25 cellular contexts compared by ENCODE assay signal in the genomic region with DNA sequence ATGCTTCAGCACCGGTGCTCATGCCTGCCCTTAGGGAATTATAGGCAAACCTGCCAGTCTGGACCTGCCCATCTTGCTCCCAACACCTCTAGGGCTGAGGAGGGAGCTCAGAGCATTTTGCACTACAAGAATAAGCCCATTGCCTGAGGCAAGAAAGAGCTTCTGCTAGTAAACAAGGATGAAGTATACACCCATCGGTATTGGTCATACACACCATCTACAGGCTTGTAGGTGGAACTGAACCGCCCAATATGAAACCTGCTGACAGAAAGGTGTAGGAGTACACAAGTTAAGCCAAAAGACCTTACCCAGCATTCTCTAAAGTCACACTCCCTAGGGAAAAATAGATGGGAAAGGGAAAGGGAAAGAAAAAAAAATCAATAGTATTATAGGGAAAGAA.
DNase-seq lines count a peak whose midpoint lies in the region; ATAC-seq and TF ChIP-seq lines count a peak whose summit lies in the region.
"Had no signal": no experiment of that assay in that cellular context is flagged by ENCODE, and none has a peak within 500 bp of the region (broad histone marks: within the 10 kb centered on the region; RNA-seq: fewer than 3 reads in every experiment).

No MANE protein-coding gene starts in this region.

- CTCF ChIA-PET in CD4-positive, alpha-beta T cell (lab: Charles Lee), result no interaction called here

- H3K27ac ChIP-seq in OCI-LY1 (ENCODE audit: low read depth, low read length, poor library complexity, severe bottlenecking), result no peak overlapping the region
- H3K27ac ChIP-seq in CD4-positive, alpha-beta T cell (ENCODE audit: low read depth, low read length), result no peak overlapping the region
- H3K27ac ChIP-seq: 22Rv1; BLaER1 treated with 17β-estradiol and CSF1 and Interleukin-3, amounts not matched to agents 10 nM and 100 nM; KMS-11 had no signal

- H4K20me1 ChIP-seq in OCI-LY1 (ENCODE audit: insufficient read depth, low read length), result no peaks in the 10 kb centered on the region
- H4K20me1 ChIP-seq: BLaER1 treated with 17β-estradiol and CSF1 and Interleukin-3, amounts not matched to agents 10 nM and 100 nM had no signal

- ATAC-seq in GM18867 (IDR thresholded peaks at IDR 0.05; ENCODE audit: unreplicated experiment) (peak; percentile 46), HG02885 (IDR thresholded peaks at IDR 0.05; ENCODE audit: poor library complexity, unreplicated experiment) (no peak)
- no peak for ATAC-seq in CD4-positive, alpha-beta T cell (ENCODE audit: poor library complexity)
- ATAC-seq: T-helper 17 cell had no signal

- H3K9me3 Mint-ChIP-seq in CD4-positive, alpha-beta T cell, result peaks cover 3% of the 10 kb centered on the region

- no peaks in the 10 kb centered on the region for H3K9me3 ChIP-seq in OCI-LY1 (ENCODE audit: low read length)
- H3K9me3 ChIP-seq in CD4-positive, alpha-beta T cell (ENCODE audit: control insufficient read depth, low read length), result no peaks in the 10 kb centered on the region
- H3K9me3 ChIP-seq: BLaER1 treated with 17β-estradiol and CSF1 and Interleukin-3, amounts not matched to agents 10 nM and 100 nM; MG63 had no signal

- no peaks in the 10 kb centered on the region for H3K27me3 ChIP-seq in OCI-LY1 (ENCODE audit: insufficient read depth, low read length)
- no peaks in the 10 kb centered on the region for H3K27me3 ChIP-seq in CD4-positive, alpha-beta T cell (ENCODE audit: control insufficient read depth, insufficient read depth, low read length)
- H3K27me3 ChIP-seq: BLaER1 treated with 17β-estradiol and CSF1 and Interleukin-3, amounts not matched to agents 10 nM and 100 nM; MG63 had no signal

- H3K27ac Mint-ChIP-seq in CD4-positive, alpha-beta T cell, result no peak overlapping the region
- H3K27ac Mint-ChIP-seq: CD8-positive, alpha-beta memory T cell; T-helper 17 cell had no signal

- DNase-seq in DMS53 (lab: John Stamatoyannopoulos, UW) (peak; percentile 21), DMS53 treated with DMSO at 0.1 percent for 48 hours (lab: John Stamatoyannopoulos, UW; ENCODE audit: unreplicated experiment) (no peak), islet precursor cell (peak; percentile 35), SHP77 (lab: John Stamatoyannopoulos, UW) (no peak)
- no peak for DNase-seq in CD4-positive, alpha-beta T cell
- DNase-seq: ACHN; Calu3; CD8-positive, alpha-beta memory T cell; EL; IMR-90; MG63; NCI-H1048; NCI-H1436 treated with DMSO at 0.1 percent for 48 hours; NCI-H446 treated with DMSO at 0.1 percent for 48 hours; NCI-H526 treated with DMSO at 0.1 percent for 48 hours; OCI-M1; Right ventricle myocardium superior; SW 1271; T-helper 17 cell had no signal

- no peaks in the 10 kb centered on the region for H3K4me1 ChIP-seq in OCI-LY1 (ENCODE audit: insufficient read depth, low read length, severe bottlenecking)

- no peak overlapping the region for H3K4me2 ChIP-seq in OCI-LY1 (ENCODE audit: low read length)
- H3K4me2 ChIP-seq: BLaER1 treated with 17β-estradiol and CSF1 and Interleukin-3, amounts not matched to agents 10 nM and 100 nM; KMS-11 had no signal

- no peaks in the 10 kb centered on the region for H3K4me1 Mint-ChIP-seq in CD4-positive, alpha-beta T cell (ENCODE audit: low read depth)
- H3K4me1 Mint-ChIP-seq: CD8-positive, alpha-beta memory T cell; T-helper 17 cell had no signal

- no peak overlapping the region for H2AFZ ChIP-seq in OCI-LY1 (ENCODE audit: low read length)

- peak; percentile 8; the same call in 1 of the 2 replicates for TF ChIP-seq CTCF in OCI-LY1 (IDR thresholded peaks at IDR 0.05; ENCODE audit: low read length)
- TF ChIP-seq CTCF in CD4-positive, alpha-beta T cell (IDR thresholded peaks at IDR 0.05), result no peak

- no peaks in the 10 kb centered on the region for H3F3A ChIP-seq in OCI-LY1 (ENCODE audit: insufficient read depth, low read length)

- H3K36me3 Mint-ChIP-seq in CD4-positive, alpha-beta T cell (ENCODE audit: low read depth), result no peaks in the 10 kb centered on the region
- H3K36me3 Mint-ChIP-seq: CD8-positive, alpha-beta memory T cell had no signal

- no peaks in the 10 kb centered on the region for H3K79me2 ChIP-seq in OCI-LY1 (ENCODE audit: insufficient read depth, low read length)

- no peaks in the 10 kb centered on the region for H3K9me2 ChIP-seq in OCI-LY1 (ENCODE audit: low read depth, low read length)

- no peaks in the 10 kb centered on the region for H3K36me3 ChIP-seq in OCI-LY1 (ENCODE audit: insufficient read depth, low read length)
- H3K36me3 ChIP-seq: BLaER1 treated with 17β-estradiol and CSF1 and Interleukin-3, amounts not matched to agents 10 nM and 100 nM; MG63 had no signal

- H3K9ac ChIP-seq in OCI-LY1 (ENCODE audit: low read length), result no peak overlapping the region
- H3K9ac ChIP-seq: BLaER1 treated with 17β-estradiol and CSF1 and Interleukin-3, amounts not matched to agents 10 nM and 100 nM; KMS-11 had no signal

- H3K4me3 Mint-ChIP-seq in CD4-positive, alpha-beta T cell, result no peak overlapping the region
- H3K4me3 Mint-ChIP-seq: CD8-positive, alpha-beta memory T cell; T-helper 17 cell had no signal

- intact Hi-C loops in CD4-positive, alpha-beta T cell (cut with DNase I, micrococcal nuclease), result no loop called here

- no peaks in the 10 kb centered on the region for H3K27me3 Mint-ChIP-seq in CD4-positive, alpha-beta T cell
- H3K27me3 Mint-ChIP-seq: CD8-positive, alpha-beta memory T cell; T-helper 17 cell had no signal

- POLR2A ChIA-PET in CD4-positive, alpha-beta T cell (lab: Charles Lee), result no interaction called here

- no peak overlapping the region for H3K4me3 ChIP-seq in OCI-LY1 (ENCODE audit: low read depth, low read length, poor library complexity, severe bottlenecking)
- H3K4me3 ChIP-seq: BLaER1 treated with 17β-estradiol and CSF1 and Interleukin-3, amounts not matched to agents 10 nM and 100 nM; MG63 had no signal

Comparison
In these comparisons a context has a peak if more than half of its experiments do, and no peak if none do; other contexts are left out.
1. DNase-seq: peak in DMS53 (single experiment) and islet precursor cell (single experiment); none in DMS53 treated with DMSO at 0.1 percent for 48 hours (single experiment), CD4-positive, alpha-beta T cell (0 of 10) and SHP77 (0 of 2).